13 cellular contexts compared by ENCODE assay signal in the genomic region with DNA sequence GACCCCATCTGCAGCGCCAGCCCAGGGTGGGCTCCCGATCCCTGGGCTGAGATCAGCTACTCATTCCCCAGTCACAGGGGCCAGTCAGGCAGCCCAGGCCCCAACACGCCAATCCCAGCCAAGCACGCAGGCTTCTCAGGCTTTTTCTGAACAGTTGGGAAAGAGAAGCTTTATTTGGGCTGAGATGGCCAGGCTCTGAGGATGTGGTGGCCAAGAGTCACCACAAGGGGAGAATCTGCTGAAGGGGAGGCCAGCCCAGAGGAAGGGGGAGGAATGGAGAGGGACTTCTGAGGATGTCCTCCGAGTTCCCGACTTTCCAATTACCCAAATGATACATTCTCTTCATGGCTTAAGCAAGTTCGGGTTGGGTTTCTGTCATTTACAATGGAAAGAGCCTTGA. TPM values are rescaled to one million over a fixed set of nuclear protein-coding genes. Genes with fewer than 3 reads are reported as not detected.
DNase-seq lines count a peak whose midpoint lies in the region; ATAC-seq and TF ChIP-seq lines count a peak whose summit lies in the region.
"Had no signal": no experiment of that assay in that cellular context is flagged by ENCODE, and none has a peak within 500 bp of the region (broad histone marks: within the 10 kb centered on the region; RNA-seq: fewer than 3 reads in every experiment).

No MANE protein-coding gene starts in this region.

- H3K36me3 Mint-ChIP-seq in chondrocyte (ENCODE audit: low read depth): no peaks in the 10 kb centered on the region
- no peaks in the 10 kb centered on the region for H3K36me3 Mint-ChIP-seq in T-cell

- no peak overlapping the region for H3K56ac ChIP-seq in mesendoderm (ENCODE audit: low read length)

- H3K79me2 ChIP-seq in HCT116 (ENCODE audit: insufficient read depth, low read length) (no peaks in the 10 kb centered on the region), mesendoderm (ENCODE audit: control insufficient read depth, insufficient read depth, low read length) (no peaks in the 10 kb centered on the region)

- H3K9ac ChIP-seq in HCT116 (ENCODE audit: low read length) (no peak overlapping the region), mesendoderm (ENCODE audit: low read length) (no peak overlapping the region)

- TF ChIP-seq POLR2A in HCT116 (IDR thresholded peaks at IDR 0.05; ENCODE audit: borderline replicate concordance, extremely low read depth, insufficient read depth, insufficient read length): no peak

- H3K4me1 Mint-ChIP-seq in chondrocyte (ENCODE audit: low read depth): peaks cover 3% of the 10 kb centered on the region
- peaks cover 17 to 20% (median 19%) of the 10 kb centered on the region in 3 donors for H3K4me1 Mint-ChIP-seq in T-cell

- TF ChIP-seq RAD21 in HCT116 (IDR thresholded peaks at IDR 0.05; ENCODE audit: low read depth): no peak

- no CpG with 5 or more reads among the region's 7 CpGs for WGBS in mesendoderm (ENCODE audit: extremely low coverage, insufficient coverage, low lambda C conversion rate)

- no peak overlapping the region for H3K27ac Mint-ChIP-seq in chondrocyte (ENCODE audit: unreplicated experiment)
- H3K27ac Mint-ChIP-seq in T-cell: no peak overlapping the region
- H3K27ac Mint-ChIP-seq: activated T-cell treated with anti-CD3 and anti-CD28 coated beads, Interleukin-2, amount 50 U/mL, for 72 hours had no signal

- no peak overlapping the region for H2BK5ac ChIP-seq in mesendoderm (ENCODE audit: low read length)

- H4K5ac ChIP-seq in mesendoderm (ENCODE audit: low read length): no peak overlapping the region

- H3K9me2 ChIP-seq in HCT116 (ENCODE audit: insufficient read depth): no peaks in the 10 kb centered on the region

- H3K27me3 Mint-ChIP-seq in chondrocyte (ENCODE audit: low read depth): peaks cover 53% of the 10 kb centered on the region
- H3K27me3 Mint-ChIP-seq in T-cell: peaks cover 13 to 41% of the 10 kb centered on the region in 2 donors

- POLR2A ChIA-PET in A673 (lab: Charles Lee; ENCODE audit: low non-redundant PET): no interaction called here
- POLR2A ChIA-PET in HCT116 (lab: Charles Lee): no interaction called here
- POLR2A ChIA-PET in T-cell (lab: Charles Lee): no interaction called here

- H3K4me1 ChIP-seq in A673 (ENCODE audit: insufficient read depth, low read length, poor library complexity, severe bottlenecking): no peaks in the 10 kb centered on the region
- H3K4me1 ChIP-seq in HCT116 (ENCODE audit: control insufficient read depth in 1 of 2, insufficient read depth in 2 of 2, low read length in 2 of 2): no peaks in the 10 kb centered on the region
- H3K4me1 ChIP-seq in mesendoderm (ENCODE audit: control insufficient read depth, low read depth, low read length): no peaks in the 10 kb centered on the region

- H3K9me3 ChIP-seq in A673 (ENCODE audit: low read depth, low read length, poor library complexity, severe bottlenecking) (no peaks in the 10 kb centered on the region), HCT116 (ENCODE audit: control insufficient read depth in 1 of 2, insufficient read depth in 1 of 2, low read depth in 1 of 2, low read length in 2 of 2) (no peaks in the 10 kb centered on the region)
- H3K9me3 ChIP-seq: body of pancreas, Peyer's patch had no signal

- CTCF ChIA-PET in A673 (lab: Charles Lee) (interaction anchor here (1.1 kb wide), 1 partner anchor 106 kb away, joined by 5 read pairs; no protein-coding TSS in a partner anchor), HCT116 (lab: Charles Lee) (no interaction called here), T-cell (lab: Charles Lee) (no interaction called here)

- intact Hi-C loops in A673 (cut with micrococcal nuclease; ENCODE audit: unreplicated experiment) (loop anchor here (10.0 kb wide), 1 partner anchor 55 kb away; no protein-coding TSS in a partner anchor), HCT116 (cut with micrococcal nuclease) (no loop called here)

- no peak overlapping the region for H3K4me3 ChIP-seq in A673 (ENCODE audit: low read depth, low read length, poor library complexity, severe bottlenecking)
- no peak overlapping the region for H3K4me3 ChIP-seq in HCT116 (replicated peaks in 1 of 2; ENCODE audit: low read depth in 1 of 2, low read length in 2 of 2)
- no peak overlapping the region for H3K4me3 ChIP-seq in mesendoderm (ENCODE audit: low read length)
- H3K4me3 ChIP-seq: body of pancreas, Peyer's patch had no signal

- H4K8ac ChIP-seq in mesendoderm (ENCODE audit: low read depth, low read length): no peak overlapping the region

- H3K4me2 ChIP-seq in HCT116 (ENCODE audit: low read length) (no peak overlapping the region), mesendoderm (ENCODE audit: low read length) (no peak overlapping the region)

- H3K9me3 Mint-ChIP-seq in chondrocyte (ENCODE audit: low read depth) (no peaks in the 10 kb centered on the region), T-cell (no peaks in the 10 kb centered on the region)
- H3K9me3 Mint-ChIP-seq: activated T-cell treated with anti-CD3 and anti-CD28 coated beads, Interleukin-2, amount 50 U/mL, for 72 hours had no signal

- no peak overlapping the region for H3K4me3 Mint-ChIP-seq in chondrocyte (ENCODE audit: unreplicated experiment)
- no peak overlapping the region for H3K4me3 Mint-ChIP-seq in T-cell
- H3K4me3 Mint-ChIP-seq: activated T-cell treated with anti-CD3 and anti-CD28 coated beads, Interleukin-2, amount 50 U/mL, for 72 hours had no signal

- peak; percentile 84 for ATAC-seq in HCT116
- no peak for ATAC-seq in T-cell (replicated peaks in 1 of 4)
- ATAC-seq: activated T-cell treated with anti-CD3 and anti-CD28 coated beads, Interleukin-2, amount 50 U/mL, for 72 hours; body of pancreas had no signal

- peaks cover 71% of the 10 kb centered on the region for H3K27me3 ChIP-seq in A673 (replicated peaks; ENCODE audit: insufficient read depth, low read depth, low read length, poor library complexity)
- peaks cover 5% of the 10 kb centered on the region; the same call in 1 of the 2 replicates for H3K27me3 ChIP-seq in HCT116 (ENCODE audit: insufficient read depth, low read length)
- H3K27me3 ChIP-seq in mesendoderm (ENCODE audit: insufficient read depth, low read length, poor library complexity): peaks cover 22% of the 10 kb centered on the region

- H3K79me1 ChIP-seq in mesendoderm (ENCODE audit: low read length): no peaks in the 10 kb centered on the region

- TF ChIP-seq CTCF in A673 (conservative IDR thresholded peaks at IDR 0.05; ENCODE audit: low read depth, low read length): peak; percentile 30
- TF ChIP-seq CTCF in HCT116 (IDR thresholded peaks at IDR 0.05 in 2 of 3, conservative IDR thresholded peaks at IDR 0.05 in 1 of 3; ENCODE audit: borderline replicate concordance in 1 of 3, insufficient read depth in 1 of 3, low read depth in 2 of 3, low read length in 2 of 3): peak in 2 of 3 experiments; percentile 33 to 47; a peak in 3 of 6 replicates
- TF ChIP-seq CTCF in chondrocyte (IDR thresholded peaks at IDR 0.05): peak; percentile 39

- H3K36me3 ChIP-seq in A673 (ENCODE audit: insufficient read depth, low read length, poor library complexity, severe bottlenecking): no peaks in the 10 kb centered on the region
- H3K36me3 ChIP-seq in HCT116 (ENCODE audit: control insufficient read depth in 1 of 2, insufficient read depth in 2 of 2, low read length in 2 of 2): no peaks in the 10 kb centered on the region
- H3K36me3 ChIP-seq in mesendoderm (ENCODE audit: control insufficient read depth, insufficient read depth, low read length): no peaks in the 10 kb centered on the region
- H3K36me3 ChIP-seq: Peyer's patch had no signal

- no peak overlapping the region for H2BK15ac ChIP-seq in mesendoderm (replicated peaks; ENCODE audit: low read depth)

- H3K23ac ChIP-seq in mesendoderm (ENCODE audit: low read length): no peak overlapping the region

- BruUV-seq in A673 (replicated peaks; lab: Mats Ljungman, UMichigan) (no TSS peak), HCT116 (replicated peaks; lab: Mats Ljungman, UMichigan) (no TSS peak)

- no peak overlapping the region for H3K18ac ChIP-seq in mesendoderm (ENCODE audit: low read length)

- DNase-seq in A673 (ENCODE audit: low spot score) (no peak), HCT116 (ENCODE audit: low read depth, low spot score) (no peak), chondrocyte (ENCODE audit: low spot score) (no peak), mesendoderm (peak; percentile 79), COR-L47 (lab: John Stamatoyannopoulos, UW) (no peak), T-cell (no peak)
- DNase-seq in stimulated activated CD4-positive, alpha-beta T cell treated with anti-CD3 and anti-CD28 coated beads, Interleukin-4, amount 100 ng/mL, for 4 hours: no peak
- no peak for DNase-seq in activated CD4-positive, alpha-beta T cell treated with anti-CD3 and anti-CD28 coated beads for 4 hours
- DNase-seq: activated T-cell treated with anti-CD3 and anti-CD28 coated beads, Interleukin-2, amount 50 U/mL, for 72 hours; body of pancreas; mammary epithelial cell; NCI-H146; Peyer's patch had no signal

- H3K4ac ChIP-seq in mesendoderm (ENCODE audit: low read depth, low read length): no peak overlapping the region

- H3K27ac ChIP-seq in A673 (ENCODE audit: low read depth, low read length, poor library complexity, severe bottlenecking) (no peak overlapping the region), HCT116 (ENCODE audit: low read depth, low read length) (no peak overlapping the region), mesendoderm (ENCODE audit: low read depth, low read length) (no peak overlapping the region)
- H3K27ac ChIP-seq: body of pancreas, Peyer's patch had no signal

- no peak overlapping the region for H2BK120ac ChIP-seq in mesendoderm (ENCODE audit: low read depth, low read length)

- no peak overlapping the region for H2AK5ac ChIP-seq in mesendoderm (ENCODE audit: low read length)

- H2AFZ ChIP-seq in HCT116 (ENCODE audit: low read depth, low read length, poor library complexity, severe bottlenecking): no peak overlapping the region

- no peaks in the 10 kb centered on the region for H4K20me1 ChIP-seq in HCT116 (ENCODE audit: insufficient read depth)

- RAD21 ChIA-PET in HCT116 (lab: Charles Lee; ENCODE audit: low non-redundant PET in 1 of 2, low total read pairs in 2 of 2, uncharacterized antibody in 2 of 2, unreplicated experiment in 2 of 2): interaction anchor here in 1 of 2 experiments (0.6 kb wide), 1 partner anchor 121 kb away, joined by 4 read pairs; no protein-coding TSS in a partner anchor

TF ChIP-seq in HCT116, 20 proteins besides CTCF, POLR2A, EP300 and RAD21 (continues in another document):
- TF ChIP-seq TCF7L2 (IDR thresholded peaks at IDR 0.05; ENCODE audit: borderline replicate concordance, extremely low read depth, insufficient read depth, insufficient read length) (no peak), EZH2 (IDR thresholded peaks at IDR 0.05) (no peak), FOSL1 (IDR thresholded peaks at IDR 0.05; ENCODE audit: low read depth) (no peak), CBX3 (IDR thresholded peaks at IDR 0.05; ENCODE audit: low read depth) (no peak)

RNA-seq across cellular contexts. Expression of gene DIPK1C, which starts 2.8 kb away (rescaled TPM):
- total RNA-seq in A673 (2021) (not detected in 2 replicates), HCT116 (2021; ENCODE audit: unreplicated experiment) (not detected), chondrocyte (not detected in 3 replicates), T-cell (not detected)
- polyA plus RNA-seq in HCT116 (2012): not detected in 2 replicates
- not detected for polyA plus RNA-seq in mesendoderm (2013, experiment 1 of 2)
- polyA plus RNA-seq in mesendoderm (2013, experiment 2 of 2): not detected
- total RNA-seq: activated T-cell treated with anti-CD3 and anti-CD28 coated beads, Interleukin-2, amount 50 U/mL, for 72 hours; body of pancreas; mammary epithelial cell had no signal
- polyA plus RNA-seq: mammary epithelial cell had no signal

RNA-seq across cellular contexts. Expression of gene CNDP2, which starts 36.3 kb away (rescaled TPM):
- total RNA-seq in A673 (2021): 75.3 and 89.4 TPM in 2 replicates
- 112 TPM for total RNA-seq in HCT116 (2021; ENCODE audit: unreplicated experiment)
- 63.7 and 66.6 TPM in 2 replicates for polyA plus RNA-seq in HCT116 (2012)
- total RNA-seq in chondrocyte: 57.7 to 64.6 TPM (median 58.6 TPM) in 3 replicates
- 171 TPM for polyA plus RNA-seq in mesendoderm (2013, experiment 1 of 2)
- polyA plus RNA-seq in mesendoderm (2013, experiment 2 of 2): 171 TPM
- total RNA-seq in T-cell: 100 to 1,000 TPM; 113 to 150 (median 137) TPM
